ENCODE assay signal across 11 cellular contexts in genomic region chr9:92961627-92962302, GRCh38. TPM values are rescaled to one million over a fixed set of nuclear protein-coding genes. Genes with fewer than 3 reads are reported as not detected.
DNase-seq lines count a peak whose midpoint lies in the region; ATAC-seq and TF ChIP-seq lines count a peak whose summit lies in the region.
"Had no signal": no experiment of that assay in that cellular context is flagged by ENCODE, and none has a peak within 500 bp of the region (broad histone marks: within the 10 kb centered on the region; RNA-seq: fewer than 3 reads in every experiment).

No MANE protein-coding gene starts in this region.

- TF ChIP-seq CTCF in neural crest cell (conservative IDR thresholded peaks at IDR 0.05): no peak

- POLR2A ChIA-PET in CD8-positive, alpha-beta memory T cell (lab: Charles Lee): interaction anchor here (0.6 kb wide), 1 partner anchor 112 kb away, joined by 6 read pairs; no protein-coding TSS in a partner anchor

- ATAC-seq in activated T-helper 17 cell treated with anti-CD3 and anti-CD28 coated beads, Interleukin-2, amount 50 U/mL, for 72 hours (replicated peaks): peak; percentile 70
- no peak for ATAC-seq in GM21381 (IDR thresholded peaks at IDR 0.05; ENCODE audit: unreplicated experiment)

- peak overlapping the region; percentile 31 for H3K4me3 ChIP-seq in CD8-positive, alpha-beta memory T cell (ENCODE audit: low read length)

- peak overlapping the region; percentile 38 for H3K27ac ChIP-seq in CD8-positive, alpha-beta memory T cell (ENCODE audit: low read depth, low read length)
- H3K27ac ChIP-seq: KMS-11 had no signal

- H3K27ac Mint-ChIP-seq in CD8-positive, alpha-beta memory T cell: peak overlapping the region; percentile 93 to 99 (median 97)
- peak overlapping the region; percentile 96 for H3K27ac Mint-ChIP-seq in activated T-helper 17 cell treated with anti-CD3 and anti-CD28 coated beads, Interleukin-2, amount 50 U/mL, for 72 hours
- peak overlapping the region; percentile 57 for H3K27ac Mint-ChIP-seq in neural crest cell (ENCODE audit: unreplicated experiment)
- H3K27ac Mint-ChIP-seq: nephron had no signal

- H3K4me1 Mint-ChIP-seq in CD8-positive, alpha-beta memory T cell: peaks cover 58 to 62% (median 59%) of the 10 kb centered on the region in 3 donors
- peaks cover 20% of the 10 kb centered on the region for H3K4me1 Mint-ChIP-seq in activated T-helper 17 cell treated with anti-CD3 and anti-CD28 coated beads, Interleukin-2, amount 50 U/mL, for 72 hours
- H3K4me1 Mint-ChIP-seq in neural crest cell: peaks cover 28% of the 10 kb centered on the region

- H3K4me3 Mint-ChIP-seq in CD8-positive, alpha-beta memory T cell: peak overlapping the region; percentile 55 to 90 (median 76)
- peak overlapping the region; percentile 75 for H3K4me3 Mint-ChIP-seq in activated T-helper 17 cell treated with anti-CD3 and anti-CD28 coated beads, Interleukin-2, amount 50 U/mL, for 72 hours
- no peak overlapping the region for H3K4me3 Mint-ChIP-seq in neural crest cell
- H3K4me3 Mint-ChIP-seq: nephron had no signal

- H3K36me3 ChIP-seq in CD8-positive, alpha-beta memory T cell (ENCODE audit: insufficient read depth, low read length): no peaks in the 10 kb centered on the region

- H3K9me3 Mint-ChIP-seq in CD8-positive, alpha-beta memory T cell: peaks cover 0 to 7% (median 2%) of the 10 kb centered on the region in 5 donors
- H3K9me3 Mint-ChIP-seq in activated T-helper 17 cell treated with anti-CD3 and anti-CD28 coated beads, Interleukin-2, amount 50 U/mL, for 72 hours: no peaks in the 10 kb centered on the region
- H3K9me3 Mint-ChIP-seq in neural crest cell: no peaks in the 10 kb centered on the region
- H3K9me3 Mint-ChIP-seq: nephron had no signal

- peaks cover 6 to 40% (median 10%) of the 10 kb centered on the region in 3 donors for H3K36me3 Mint-ChIP-seq in CD8-positive, alpha-beta memory T cell
- H3K36me3 Mint-ChIP-seq in activated T-helper 17 cell treated with anti-CD3 and anti-CD28 coated beads, Interleukin-2, amount 50 U/mL, for 72 hours (ENCODE audit: low read depth): peaks cover 42% of the 10 kb centered on the region
- no peaks in the 10 kb centered on the region for H3K36me3 Mint-ChIP-seq in neural crest cell (ENCODE audit: low read depth)

- H3K27me3 Mint-ChIP-seq in CD8-positive, alpha-beta memory T cell: peaks cover 0 to 1% of the 10 kb centered on the region in 2 donors
- no peaks in the 10 kb centered on the region for H3K27me3 Mint-ChIP-seq in activated T-helper 17 cell treated with anti-CD3 and anti-CD28 coated beads, Interleukin-2, amount 50 U/mL, for 72 hours
- H3K27me3 Mint-ChIP-seq in neural crest cell (ENCODE audit: low read depth): no peaks in the 10 kb centered on the region

- peaks cover 66% of the 10 kb centered on the region for H3K4me1 ChIP-seq in CD8-positive, alpha-beta memory T cell (ENCODE audit: insufficient read depth, low read length)

- DNase-seq in CD8-positive, alpha-beta memory T cell: peak in 2 of 5 donors; percentile 43 to 67
- DNase-seq in MV-4-11 (lab: John Stamatoyannopoulos, UW) (peak; percentile 21), neural crest cell (ENCODE audit: low read depth, low spot score) (no peak), ureter (ENCODE audit: low spot score) (no peak), HUDEP-2 (lab: John Stamatoyannopoulos, UW; ENCODE audit: unreplicated experiment in 76 of 76) (no peak), middle frontal gyrus (ENCODE audit: extremely low spot score, low spot score) (no peak)
- DNase-seq: NCI-H526 treated with DMSO at 0.1 percent for 48 hours had no signal

- no peaks in the 10 kb centered on the region for H3K9me3 ChIP-seq in CD8-positive, alpha-beta memory T cell (ENCODE audit: low read length)

- CTCF ChIA-PET in CD8-positive, alpha-beta memory T cell (lab: Charles Lee): interaction anchor here (1.3 kb wide), 1 partner anchor 42 kb away, joined by 4 read pairs; no protein-coding TSS in a partner anchor

- H3K27me3 ChIP-seq in CD8-positive, alpha-beta memory T cell (ENCODE audit: insufficient read depth, low read length, poor library complexity, severe bottlenecking): no peaks in the 10 kb centered on the region

RNA-seq across cellular contexts. Expression of gene FGD3, which starts 14.4 kb away (rescaled TPM):
- 10 to 100 TPM; 54.6 to 56.5 TPM for total RNA-seq in CD8-positive, alpha-beta memory T cell
- 134 TPM for polyA plus RNA-seq in CD8-positive, alpha-beta memory T cell
- 10 to 100 TPM; 70.6 to 80.2 TPM for total RNA-seq in activated T-helper 17 cell treated with anti-CD3 and anti-CD28 coated beads, Interleukin-2, amount 50 U/mL, for 72 hours
- 3.7 and 4.1 TPM in 2 replicates for total RNA-seq in neural crest cell
- 55.4 TPM for total RNA-seq in ureter

Comparison
In these comparisons a context has a peak if more than half of its experiments do, and no peak if none do; other contexts are left out.
1. RNA of gene FGD3, which starts 14.4 kb away (total RNA-seq): 70.6 to 80.2 TPM in activated T-helper 17 cell treated with anti-CD3 and anti-CD28 coated beads, Interleukin-2, amount 50 U/mL, for 72 hours, 54.6 to 56.5 TPM in CD8-positive, alpha-beta memory T cell and 55.4 TPM in ureter (single experiment); 3.7 to 4.1 TPM in neural crest cell; every median in the first group is over 10 times any median in the second.
2. Peak in every context shown above with its lines, with median percentiles within 50 percentile points of each other: H3K27ac Mint-ChIP-seq.